12 cellular contexts compared by ENCODE assay signal in the genomic region with DNA sequence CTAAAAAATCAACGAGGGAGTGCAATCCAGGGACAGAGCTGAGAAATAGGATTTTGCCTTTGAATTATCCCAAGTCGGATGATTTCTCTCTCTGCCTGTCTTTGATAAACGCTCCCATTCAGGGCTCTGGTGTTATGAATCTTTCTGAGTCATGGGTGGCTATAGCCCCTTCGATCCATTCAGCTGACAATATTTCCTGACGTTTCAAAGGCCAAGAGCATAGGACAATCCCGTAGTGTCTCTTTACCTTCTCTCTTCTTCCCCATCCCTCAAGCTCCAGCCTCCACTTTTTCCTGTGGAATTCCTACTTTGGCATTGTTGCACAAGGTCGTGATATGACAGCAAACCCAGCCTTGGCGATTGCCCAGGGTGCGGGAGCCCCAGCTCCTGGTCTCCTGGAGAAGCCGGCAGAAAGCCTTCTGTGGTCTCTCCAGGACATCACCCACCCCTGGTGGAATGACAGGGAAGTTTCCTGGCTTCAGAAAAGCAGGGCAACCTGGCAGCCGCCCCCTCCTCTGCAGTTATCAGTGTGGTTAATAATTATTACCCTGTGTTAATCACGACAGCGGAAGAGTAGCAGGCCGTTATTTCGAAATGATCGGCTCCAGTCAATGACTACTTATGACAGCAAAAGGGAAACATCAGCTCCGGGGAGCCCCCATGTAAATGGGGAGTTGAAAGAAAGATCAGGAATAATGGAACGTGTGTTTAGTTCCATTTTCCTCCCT. TPM values are rescaled to one million over a fixed set of nuclear protein-coding genes. Genes with fewer than 3 reads are reported as not detected.
DNase-seq lines count a peak whose midpoint lies in the region; ATAC-seq and TF ChIP-seq lines count a peak whose summit lies in the region.
"Had no signal": no experiment of that assay in that cellular context is flagged by ENCODE, and none has a peak within 500 bp of the region (broad histone marks: within the 10 kb centered on the region; RNA-seq: fewer than 3 reads in every experiment).

No MANE protein-coding gene starts in this region.

- no peaks in the 10 kb centered on the region for H3K36me3 Mint-ChIP-seq in WTC11

- H3K9me3 ChIP-seq in iPS-18a (ENCODE audit: control insufficient read depth, low read depth, low read length) (no peaks in the 10 kb centered on the region), thoracic aorta (no peaks in the 10 kb centered on the region), spleen (no peaks in the 10 kb centered on the region)

- CTCF ChIA-PET in WTC11 (lab: Charles Lee), result interaction anchor here (0.6 to 1.8 kb wide), 22 partner anchors 9 to 1337 kb away, joined by 3 to 18 read pairs (median 4); a partner anchor contains a TSS

- ATAC-seq in WTC11 (peak; percentile 84), thoracic aorta (ENCODE audit: insufficient number of reproducible peaks, low FRiP score, low read depth) (peak; percentile 35)

- H3K4me1 Mint-ChIP-seq in WTC11, result peaks cover 22% of the 10 kb centered on the region
- H3K4me1 Mint-ChIP-seq: activated B cell treated with CpG ODN at 0.5 μM for 24 hours had no signal

- peak overlapping the region; percentile 6 for H3K4me3 ChIP-seq in iPS-18a (ENCODE audit: low read length)
- H3K4me3 ChIP-seq in thoracic aorta, result peak overlapping the region; percentile 41
- no peak overlapping the region for H3K4me3 ChIP-seq in spleen

- no peak overlapping the region for H3K27ac Mint-ChIP-seq in WTC11
- H3K27ac Mint-ChIP-seq: activated B cell treated with CpG ODN at 0.5 μM for 24 hours; stimulated activated naive CD8-positive, alpha-beta T cell treated with anti-CD3 and anti-CD28 coated beads, Interleukin-15, Interleukin-2, amounts not matched to agents 100 ng/mL and 50 ng/mL, for 24 hours had no signal

- TF ChIP-seq CTCF in WTC11 (IDR thresholded peaks at IDR 0.05), result no peak
- TF ChIP-seq CTCF in thoracic aorta (IDR thresholded peaks at IDR 0.05), result peak; percentile 40
- peak in 1 of 11 experiments; percentile 43 for TF ChIP-seq CTCF in spleen (IDR thresholded peaks at IDR 0.05 in 8 of 11, conservative IDR thresholded peaks at IDR 0.05 in 3 of 11)

- H3K36me3 ChIP-seq in iPS-18a (ENCODE audit: control insufficient read depth, low read depth, low read length) (no peaks in the 10 kb centered on the region), thoracic aorta (no peaks in the 10 kb centered on the region), spleen (no peaks in the 10 kb centered on the region)

- no peak overlapping the region for H3K4me3 Mint-ChIP-seq in WTC11
- H3K4me3 Mint-ChIP-seq: activated B cell treated with CpG ODN at 0.5 μM for 24 hours; stimulated activated naive CD8-positive, alpha-beta T cell treated with anti-CD3 and anti-CD28 coated beads, Interleukin-15, Interleukin-2, amounts not matched to agents 100 ng/mL and 50 ng/mL, for 24 hours had no signal

- POLR2A ChIA-PET in WTC11 (lab: Charles Lee), result no interaction called here

- no peak for TF ChIP-seq POLR2A in spleen (IDR thresholded peaks at IDR 0.05)

- intact Hi-C loops in spleen (cut with DNase I; ENCODE audit: low total_unique reads), result no loop called here

- H3K27me3 ChIP-seq in iPS-18a (ENCODE audit: control insufficient read depth, insufficient read depth, low read length), result peaks cover 43% of the 10 kb centered on the region
- H3K27me3 ChIP-seq in thoracic aorta (replicated peaks; ENCODE audit: insufficient read depth), result no peaks in the 10 kb centered on the region
- peaks cover 0 to 52% (median 0%) of the 10 kb centered on the region in 7 donors for H3K27me3 ChIP-seq in spleen (replicated peaks in 1 of 7)

- H3K9me3 Mint-ChIP-seq in WTC11, result no peaks in the 10 kb centered on the region
- H3K9me3 Mint-ChIP-seq: activated B cell treated with CpG ODN at 0.5 μM for 24 hours; stimulated activated naive CD8-positive, alpha-beta T cell treated with anti-CD3 and anti-CD28 coated beads, Interleukin-15, Interleukin-2, amounts not matched to agents 100 ng/mL and 50 ng/mL, for 24 hours had no signal

- 48 to 70% (median 58%) methylated on average over 18 of the region's 18 CpGs for WGBS in spleen, 5 donors

- H3K27ac ChIP-seq in iPS-18a (ENCODE audit: low read length) (no peak overlapping the region), thoracic aorta (peak overlapping the region; percentile 78 to 81), spleen (no peak overlapping the region)

- H3K4me1 ChIP-seq in iPS-18a (ENCODE audit: control insufficient read depth, low read depth, low read length) (peaks cover 18% of the 10 kb centered on the region), thoracic aorta (ENCODE audit: control insufficient read depth in 1 of 2, low read depth in 2 of 2) (peaks cover 29 to 73% of the 10 kb centered on the region in 2 donors), spleen (no peaks in the 10 kb centered on the region)

- H3K27me3 Mint-ChIP-seq in WTC11 (ENCODE audit: low read depth), result peaks cover 34% of the 10 kb centered on the region

- DNase-seq in NCI-H146 (lab: John Stamatoyannopoulos, UW) (peak; percentile 71), NCI-H146 treated with DMSO at 0.1 percent for 48 hours (lab: John Stamatoyannopoulos, UW; ENCODE audit: unreplicated experiment) (no peak), WTC11 (ENCODE audit: low spot score) (peak; percentile 31), thoracic aorta (ENCODE audit: low spot score) (no peak), NCI-H2107 (lab: John Stamatoyannopoulos, UW) (no peak), spleen (no peak)
- no peak for DNase-seq in stimulated activated CD4-positive, alpha-beta T cell treated with anti-CD3 and anti-CD28 coated beads, Interleukin-4, amount 100 ng/mL, for 24 hours
- DNase-seq: activated B cell treated with CpG ODN at 0.5 μM for 24 hours, AML-193, NCI-H2029 treated with DMSO at 0.1 percent for 48 hours had no signal

- no peak overlapping the region for H3K9ac ChIP-seq in iPS-18a (ENCODE audit: low read length)

TF ChIP-seq in WTC11, 78 proteins besides CTCF, POLR2A, EP300 and RAD21 (continues in another document):
- no peak for TF ChIP-seq ATF1 (CRISPR knock-in tag; IDR thresholded peaks at IDR 0.05)
- TF ChIP-seq EMX1 (CRISPR knock-in tag; IDR thresholded peaks at IDR 0.05), result no peak
- no peak for TF ChIP-seq ZNF219 (CRISPR knock-in tag; IDR thresholded peaks at IDR 0.05; ENCODE audit: borderline replicate concordance)
- no peak for TF ChIP-seq GTF2I (CRISPR knock-in tag; conservative IDR thresholded peaks at IDR 0.05)
- TF ChIP-seq NR2C2 (CRISPR knock-in tag; IDR thresholded peaks at IDR 0.05), result no peak
- no peak for TF ChIP-seq NFATC4 (CRISPR knock-in tag; IDR thresholded peaks at IDR 0.05)
- no peak for TF ChIP-seq RELA (CRISPR knock-in tag; IDR thresholded peaks at IDR 0.05; ENCODE audit: borderline replicate concordance)
- TF ChIP-seq, protein P1, sequence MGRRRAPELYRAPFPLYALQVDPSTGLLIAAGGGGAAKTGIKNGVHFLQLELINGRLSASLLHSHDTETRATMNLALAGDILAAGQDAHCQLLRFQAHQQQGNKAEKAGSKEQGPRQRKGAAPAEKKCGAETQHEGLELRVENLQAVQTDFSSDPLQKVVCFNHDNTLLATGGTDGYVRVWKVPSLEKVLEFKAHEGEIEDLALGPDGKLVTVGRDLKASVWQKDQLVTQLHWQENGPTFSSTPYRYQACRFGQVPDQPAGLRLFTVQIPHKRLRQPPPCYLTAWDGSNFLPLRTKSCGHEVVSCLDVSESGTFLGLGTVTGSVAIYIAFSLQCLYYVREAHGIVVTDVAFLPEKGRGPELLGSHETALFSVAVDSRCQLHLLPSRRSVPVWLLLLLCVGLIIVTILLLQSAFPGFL (CRISPR knock-in tag; IDR thresholded peaks at IDR 0.05; ENCODE audit: borderline replicate concordance), result no peak
- TF ChIP-seq SMAD3 (CRISPR knock-in tag; IDR thresholded peaks at IDR 0.05; ENCODE audit: borderline replicate concordance), result no peak
- TF ChIP-seq, protein P2, sequence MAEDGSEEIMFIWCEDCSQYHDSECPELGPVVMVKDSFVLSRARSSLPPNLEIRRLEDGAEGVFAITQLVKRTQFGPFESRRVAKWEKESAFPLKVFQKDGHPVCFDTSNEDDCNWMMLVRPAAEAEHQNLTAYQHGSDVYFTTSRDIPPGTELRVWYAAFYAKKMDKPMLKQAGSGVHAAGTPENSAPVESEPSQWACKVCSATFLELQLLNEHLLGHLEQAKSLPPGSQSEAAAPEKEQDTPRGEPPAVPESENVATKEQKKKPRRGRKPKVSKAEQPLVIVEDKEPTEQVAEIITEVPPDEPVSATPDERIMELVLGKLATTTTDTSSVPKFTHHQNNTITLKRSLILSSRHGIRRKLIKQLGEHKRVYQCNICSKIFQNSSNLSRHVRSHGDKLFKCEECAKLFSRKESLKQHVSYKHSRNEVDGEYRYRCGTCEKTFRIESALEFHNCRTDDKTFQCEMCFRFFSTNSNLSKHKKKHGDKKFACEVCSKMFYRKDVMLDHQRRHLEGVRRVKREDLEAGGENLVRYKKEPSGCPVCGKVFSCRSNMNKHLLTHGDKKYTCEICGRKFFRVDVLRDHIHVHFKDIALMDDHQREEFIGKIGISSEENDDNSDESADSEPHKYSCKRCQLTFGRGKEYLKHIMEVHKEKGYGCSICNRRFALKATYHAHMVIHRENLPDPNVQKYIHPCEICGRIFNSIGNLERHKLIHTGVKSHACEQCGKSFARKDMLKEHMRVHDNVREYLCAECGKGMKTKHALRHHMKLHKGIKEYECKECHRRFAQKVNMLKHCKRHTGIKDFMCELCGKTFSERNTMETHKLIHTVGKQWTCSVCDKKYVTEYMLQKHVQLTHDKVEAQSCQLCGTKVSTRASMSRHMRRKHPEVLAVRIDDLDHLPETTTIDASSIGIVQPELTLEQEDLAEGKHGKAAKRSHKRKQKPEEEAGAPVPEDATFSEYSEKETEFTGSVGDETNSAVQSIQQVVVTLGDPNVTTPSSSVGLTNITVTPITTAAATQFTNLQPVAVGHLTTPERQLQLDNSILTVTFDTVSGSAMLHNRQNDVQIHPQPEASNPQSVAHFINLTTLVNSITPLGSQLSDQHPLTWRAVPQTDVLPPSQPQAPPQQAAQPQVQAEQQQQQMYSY (CRISPR knock-in tag; IDR thresholded peaks at IDR 0.05), result no peak
- TF ChIP-seq, protein P3, sequence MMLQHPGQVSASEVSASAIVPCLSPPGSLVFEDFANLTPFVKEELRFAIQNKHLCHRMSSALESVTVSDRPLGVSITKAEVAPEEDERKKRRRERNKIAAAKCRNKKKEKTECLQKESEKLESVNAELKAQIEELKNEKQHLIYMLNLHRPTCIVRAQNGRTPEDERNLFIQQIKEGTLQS (CRISPR knock-in tag; conservative IDR thresholded peaks at IDR 0.05), result no peak
- TF ChIP-seq FOXJ3 (CRISPR knock-in tag; IDR thresholded peaks at IDR 0.05; ENCODE audit: borderline replicate concordance), result no peak

RNA-seq across cellular contexts. Expression of a gene that starts 8.1 kb away (rescaled TPM):
- total RNA-seq in WTC11 (2021) (2.4 to 4.2 TPM (median 3.5 TPM) in 3 replicates), thoracic aorta (10 to 100 TPM; 30.2 to 62.2 TPM), spleen (10 to 100 TPM in 3 of 7 donors, 1 to 10 TPM in 4; 6.7 to 16.9 (median 8.2) TPM)
- polyA plus RNA-seq in spleen, result 1 to 10 TPM in 2 of 3 donors, under 1 TPM in 1; 0.93 to 2.1 (median 1.3) TPM

Comparison
In these comparisons a context has a peak if more than half of its experiments do, and no peak if none do; other contexts are left out.
1. DNase-seq: peak in NCI-H146 (single experiment) and WTC11 (single experiment); none in NCI-H146 treated with DMSO at 0.1 percent for 48 hours (single experiment), thoracic aorta (single experiment), stimulated activated CD4-positive, alpha-beta T cell treated with anti-CD3 and anti-CD28 coated beads, Interleukin-4, amount 100 ng/mL, for 24 hours (single experiment), NCI-H2107 (single experiment) and spleen (single experiment).
2. H3K27ac ChIP-seq: peak in thoracic aorta (2 of 2); none in iPS-18a (single experiment) and spleen (0 of 8).
3. H3K4me3 ChIP-seq: peak in iPS-18a (single experiment) and thoracic aorta (single experiment); none in spleen (0 of 8).